Comparison of ENCODE assay signal across 8 cellular contexts in the genomic region with DNA sequence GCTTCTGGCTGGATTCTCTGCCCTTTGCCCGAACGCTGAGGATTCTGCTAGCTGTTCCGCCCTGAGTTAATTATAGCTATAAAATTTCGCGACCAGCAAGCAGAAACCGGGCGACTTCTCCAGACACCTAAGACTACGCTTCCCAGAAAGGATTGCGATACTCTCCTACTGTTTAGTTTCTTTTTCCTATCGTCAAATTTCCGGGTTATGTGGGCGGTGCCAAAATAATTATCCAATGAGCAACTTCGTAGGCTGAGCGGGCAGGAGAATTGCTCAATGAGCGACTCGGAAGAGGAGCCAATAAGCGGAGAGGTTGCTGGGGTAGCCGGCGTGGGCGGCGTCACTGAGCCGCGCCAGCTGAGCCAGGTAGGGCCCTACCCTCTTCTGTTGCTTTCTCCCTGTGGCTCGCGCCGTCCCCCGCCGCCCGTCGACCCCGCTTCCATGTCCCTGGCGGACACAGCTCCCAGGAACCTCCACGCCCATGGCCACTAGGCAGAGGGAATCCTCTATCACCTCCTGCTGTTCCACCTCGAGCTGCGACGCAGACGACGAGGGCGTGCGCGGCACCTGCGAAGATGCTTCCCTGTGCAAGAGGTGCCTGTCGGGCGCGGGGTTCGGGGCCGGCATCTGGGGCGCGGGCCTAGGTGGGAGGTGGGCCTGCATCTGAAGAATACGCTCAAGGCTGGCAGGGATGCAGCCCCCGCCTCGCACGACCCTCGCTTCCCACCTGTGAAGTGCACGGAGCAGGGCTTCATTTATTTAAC. TPM values are rescaled to one million over a fixed set of nuclear protein-coding genes. Genes with fewer than 3 reads are reported as not detected.
DNase-seq lines count a peak whose midpoint lies in the region; ATAC-seq and TF ChIP-seq lines count a peak whose summit lies in the region.

Gene LCMT1, plus strand, starts transcription at position 340 of the 764 bp plus-strand sequence. Its CDS starts 142 bp downstream, at position 482.

- under 1% methylated on average over 55 of the region's 55 CpGs for WGBS in right cardiac atrium

- H3K27me3 Mint-ChIP-seq in T-helper 2 cell treated with Interferon-gamma antibody and Interleukin-4, amounts not matched to agents 5 μg/mL and 100 μg/mL, for 36 hours (ENCODE audit: low read depth) = no peaks in the 10 kb centered on the region

- peaks cover 37% of the 10 kb centered on the region for H3K4me1 Mint-ChIP-seq in T-helper 2 cell treated with Interferon-gamma antibody and Interleukin-4, amounts not matched to agents 5 μg/mL and 100 μg/mL, for 36 hours (ENCODE audit: low read depth)

- TF ChIP-seq POLR2A in uterus (IDR thresholded peaks at IDR 0.05) = peak; percentile 66 to 71

- DNase-seq in NCI-H1930 (lab: John Stamatoyannopoulos, UW) = peak; percentile 97 to 99
- DNase-seq in T-helper 2 cell treated with Interferon-gamma antibody and Interleukin-4, amounts not matched to agents 5 μg/mL and 100 μg/mL, for 36 hours (ENCODE audit: low spot score) = peak; percentile 94
- DNase-seq in ascending aorta (ENCODE audit: low spot score in 2 of 2) = peak; percentile 83 to 97
- DNase-seq in right cardiac atrium = peak; percentile 90 to 95 (median 94)
- DNase-seq in pulmonary artery endothelial cell (ENCODE audit: low read depth, low spot score) = peak; percentile 92
- peak; percentile 91 to 95 for DNase-seq in uterus

- no peaks in the 10 kb centered on the region for H3K9me3 ChIP-seq in ascending aorta
- H3K9me3 ChIP-seq in right cardiac atrium (ENCODE audit: control insufficient read depth, low read length) = no peaks in the 10 kb centered on the region
- H3K9me3 ChIP-seq in uterus = no peaks in the 10 kb centered on the region

- no peaks in the 10 kb centered on the region for H3K9me3 Mint-ChIP-seq in T-helper 2 cell treated with Interferon-gamma antibody and Interleukin-4, amounts not matched to agents 5 μg/mL and 100 μg/mL, for 36 hours

- H3K36me3 Mint-ChIP-seq in T-helper 2 cell treated with Interferon-gamma antibody and Interleukin-4, amounts not matched to agents 5 μg/mL and 100 μg/mL, for 36 hours (ENCODE audit: low read depth) = peaks cover 3% of the 10 kb centered on the region

- intact Hi-C loops in ascending aorta (cut with DNase I) (loop anchor here (1.0 to 5.0 kb wide), 4 partner anchors 44 to 1469 kb away; partner anchors contain the start of genes DCTN5, PALB2 and RBBP6), right cardiac atrium (cut with DNase I) (loop anchor here in 2 of 4 donors (5.0 to 10.0 kb wide), 3 partner anchors 47 to 113 kb away; no protein-coding TSS in a partner anchor), uterus (cut with DNase I; ENCODE audit: low total_unique reads) (no loop called here)

- H3K4me1 ChIP-seq in ascending aorta = peaks cover 9 to 21% of the 10 kb centered on the region in 2 donors
- peaks cover 2% of the 10 kb centered on the region for H3K4me1 ChIP-seq in right cardiac atrium (ENCODE audit: control insufficient read depth, insufficient read depth, low read length)
- H3K4me1 ChIP-seq in uterus = peaks cover 0 to 6% of the 10 kb centered on the region in 2 donors

- H3K4me3 ChIP-seq in ascending aorta (peak within 1 kb of the TSS; percentile 80 to 83), right cardiac atrium (ENCODE audit: low read length) (peak within 1 kb of the TSS; percentile 74), uterus (peak within 1 kb of the TSS; percentile 88 to 92)

- H3K36me3 ChIP-seq in ascending aorta (peaks cover 0 to 5% of the 10 kb centered on the region in 2 donors), uterus (no peaks in the 10 kb centered on the region)

- H3K27me3 ChIP-seq in ascending aorta = no peaks in the 10 kb centered on the region
- no peaks in the 10 kb centered on the region for H3K27me3 ChIP-seq in right cardiac atrium (ENCODE audit: control insufficient read depth, insufficient read depth)
- no peaks in the 10 kb centered on the region for H3K27me3 ChIP-seq in uterus

- peak in 1 of 3 experiments; percentile 14 for TF ChIP-seq CTCF in ascending aorta (IDR thresholded peaks at IDR 0.05)
- peak in 1 of 4 experiments; percentile 19 for TF ChIP-seq CTCF in uterus (IDR thresholded peaks at IDR 0.05)

- peak within 1 kb of the TSS; percentile 94 for H3K27ac Mint-ChIP-seq in T-helper 2 cell treated with Interferon-gamma antibody and Interleukin-4, amounts not matched to agents 5 μg/mL and 100 μg/mL, for 36 hours

- peak within 1 kb of the TSS; percentile 91 for H3K4me3 Mint-ChIP-seq in T-helper 2 cell treated with Interferon-gamma antibody and Interleukin-4, amounts not matched to agents 5 μg/mL and 100 μg/mL, for 36 hours

- H3K27ac ChIP-seq in ascending aorta (peak within 1 kb of the TSS; percentile 57 to 62), right cardiac atrium (ENCODE audit: low read length) (peak within 1 kb of the TSS; percentile 85), uterus (peak within 1 kb of the TSS; percentile 69 to 72)

- peak; percentile 95 for ATAC-seq in GM18502 (IDR thresholded peaks at IDR 0.05; ENCODE audit: poor library complexity, unreplicated experiment)
- ATAC-seq in HG02970 (IDR thresholded peaks at IDR 0.05; ENCODE audit: low FRiP score, unreplicated experiment) = peak; percentile 91
- peak; percentile 92 to 94 for ATAC-seq in right cardiac atrium

RNA-seq across cellular contexts. Expression of gene LCMT1, which starts in this region (rescaled TPM):
- total RNA-seq in ascending aorta = 2.6 TPM
- total RNA-seq in right cardiac atrium = 10 to 100 TPM; 34.2 to 41.6 (median 35.5) TPM
- 36.1 TPM for polyA plus RNA-seq in right cardiac atrium
- total RNA-seq in pulmonary artery endothelial cell = 26.6 and 29.7 TPM in 2 replicates
- 10 to 100 TPM; 33.7 to 39.8 (median 38.3) TPM for total RNA-seq in uterus

Comparison
In these comparisons a context has a peak if more than half of its experiments do, and no peak if none do; other contexts are left out.
1. Peak in every context shown above with its lines: DNase-seq, ATAC-seq, H3K4me3 ChIP-seq and H3K27ac ChIP-seq.